1 cellular context compared by ENCODE assay signal in genomic region chr1:234973426-234974250, GRCh38.
TF ChIP-seq lines count a peak whose summit lies in the region.

No MANE protein-coding gene starts in this region.

TF ChIP-seq in HepG2, 621 proteins besides CTCF, POLR2A, EP300 and RAD21 (continued from another document and continues in another):
- TF ChIP-seq HNF4G (IDR thresholded peaks at IDR 0.05; ENCODE audit: borderline replicate concordance, low read depth, low read length) (no peak), HNF4G (CRISPR knock-in tag; IDR thresholded peaks at IDR 0.05; ENCODE audit: borderline replicate concordance, low read depth) (no peak), SMAD3 (CRISPR knock-in tag; IDR thresholded peaks at IDR 0.05) (no peak), ZNF768 (CRISPR knock-in tag; IDR thresholded peaks at IDR 0.05) (no peak), HDAC6 (IDR thresholded peaks at IDR 0.05; ENCODE audit: low read depth, low read length) (no peak), ZNF703 (CRISPR knock-in tag; IDR thresholded peaks at IDR 0.05; ENCODE audit: borderline replicate concordance) (no peak), XBP1 (CRISPR knock-in tag; IDR thresholded peaks at IDR 0.05) (no peak), PHF5A (CRISPR knock-in tag; IDR thresholded peaks at IDR 0.05; ENCODE audit: low read depth, unreplicated experiment) (no peak), ZNF296 (CRISPR knock-in tag; conservative IDR thresholded peaks at IDR 0.05) (no peak), ZFP82 (CRISPR knock-in tag; IDR thresholded peaks at IDR 0.05; ENCODE audit: borderline replicate concordance) (no peak), CERS6 (CRISPR knock-in tag; IDR thresholded peaks at IDR 0.05) (no peak), AKNA (CRISPR knock-in tag; IDR thresholded peaks at IDR 0.05; ENCODE audit: borderline replicate concordance) (no peak), BORCS8-MEF2B (CRISPR knock-in tag; IDR thresholded peaks at IDR 0.05) (no peak), ZNF761 (CRISPR knock-in tag; conservative IDR thresholded peaks at IDR 0.05) (no peak), ZNF281 (CRISPR knock-in tag; IDR thresholded peaks at IDR 0.05; ENCODE audit: borderline replicate concordance) (no peak), ZNF563 (CRISPR knock-in tag; IDR thresholded peaks at IDR 0.05) (no peak), ZNF781 (CRISPR knock-in tag; IDR thresholded peaks at IDR 0.05; ENCODE audit: borderline replicate concordance, not compliant biosample characterization) (no peak), FOXP1 (IDR thresholded peaks at IDR 0.05) (no peak), FOXP1 (CRISPR knock-in tag; IDR thresholded peaks at IDR 0.05) (no peak), SMAD1 (CRISPR knock-in tag; IDR thresholded peaks at IDR 0.05; ENCODE audit: borderline replicate concordance, low read depth) (no peak), ZNF710 (CRISPR knock-in tag; IDR thresholded peaks at IDR 0.05; ENCODE audit: borderline replicate concordance) (no peak), IKZF4 (CRISPR knock-in tag; IDR thresholded peaks at IDR 0.05; ENCODE audit: borderline replicate concordance, low read depth, not compliant biosample characterization) (no peak), SALL2 (CRISPR knock-in tag; IDR thresholded peaks at IDR 0.05) (no peak), ARNTL (CRISPR knock-in tag; IDR thresholded peaks at IDR 0.05) (no peak), SP1 (IDR thresholded peaks at IDR 0.05) (no peak), SP1 (CRISPR knock-in tag; IDR thresholded peaks at IDR 0.05) (no peak), HDAC1 (CRISPR knock-in tag; IDR thresholded peaks at IDR 0.05) (0 out of 2 replicates have a peak, but pooled peaks have one; percentile 9), ZNF276 (CRISPR knock-in tag; IDR thresholded peaks at IDR 0.05; ENCODE audit: low read depth) (peak; percentile 69; the same call in 1 of the 2 replicates), NR2F2 (IDR thresholded peaks at IDR 0.05; ENCODE audit: borderline replicate concordance, low read depth) (no peak), ZFP36 (IDR thresholded peaks at IDR 0.05; ENCODE audit: borderline replicate concordance, low read depth, low read length, partially characterized antibody) (no peak), ZNF660 (CRISPR knock-in tag; IDR thresholded peaks at IDR 0.05; ENCODE audit: borderline replicate concordance, low read depth) (no peak), TCF7 (IDR thresholded peaks at IDR 0.05; ENCODE audit: low read depth) (no peak), U2AF1 (optimal IDR thresholded peaks at IDR 0.05; ENCODE audit: low read depth, low read length) (no peak), REPIN1 (CRISPR knock-in tag; IDR thresholded peaks at IDR 0.05; ENCODE audit: borderline replicate concordance, low read depth) (no peak; the same call in 1 of the 2 replicates), ZMAT5 (CRISPR knock-in tag; IDR thresholded peaks at IDR 0.05; ENCODE audit: borderline replicate concordance, low read depth) (no peak), SMARCC2 (IDR thresholded peaks at IDR 0.05) (no peak), ZFX (CRISPR knock-in tag; IDR thresholded peaks at IDR 0.05; ENCODE audit: low read depth) (no peak), E2F2 (CRISPR knock-in tag; IDR thresholded peaks at IDR 0.05; ENCODE audit: borderline replicate concordance) (no peak), BRD4 (CRISPR knock-in tag; IDR thresholded peaks at IDR 0.05) (0 out of 2 replicates have a peak, but pooled peaks have one; percentile 31), ARHGAP35 (CRISPR knock-in tag; IDR thresholded peaks at IDR 0.05; ENCODE audit: borderline replicate concordance) (0 out of 2 replicates have a peak, but pooled peaks have one; percentile 51), ZNF598 (CRISPR knock-in tag; IDR thresholded peaks at IDR 0.05; ENCODE audit: borderline replicate concordance) (no peak), ZNF335 (CRISPR knock-in tag; IDR thresholded peaks at IDR 0.05) (no peak), MNT (IDR thresholded peaks at IDR 0.05) (no peak), ZNF180 (CRISPR knock-in tag; IDR thresholded peaks at IDR 0.05; ENCODE audit: borderline replicate concordance, low read depth) (no peak), STAT5B (CRISPR knock-in tag; IDR thresholded peaks at IDR 0.05) (no peak), GPN1 (CRISPR knock-in tag; IDR thresholded peaks at IDR 0.05; ENCODE audit: borderline replicate concordance) (no peak), NKX3-1 (CRISPR knock-in tag; IDR thresholded peaks at IDR 0.05) (no peak), TOPORS (CRISPR knock-in tag; IDR thresholded peaks at IDR 0.05) (no peak), ZNF569 (CRISPR knock-in tag; IDR thresholded peaks at IDR 0.05; ENCODE audit: borderline replicate concordance) (no peak), ZFP36L1 (CRISPR knock-in tag; IDR thresholded peaks at IDR 0.05) (no peak), JUN (CRISPR knock-in tag; IDR thresholded peaks at IDR 0.05) (0 out of 2 replicates have a peak, but pooled peaks have one; percentile 47), CREBL2 (CRISPR knock-in tag; IDR thresholded peaks at IDR 0.05; ENCODE audit: borderline replicate concordance) (no peak), ZFAT (CRISPR knock-in tag; conservative IDR thresholded peaks at IDR 0.05) (no peak), ELF1 (CRISPR knock-in tag; IDR thresholded peaks at IDR 0.05) (no peak)
